9 cellular contexts compared by ENCODE assay signal in genomic region chr19:14659886-14660489, GRCh38. TPM values are rescaled to one million over a fixed set of nuclear protein-coding genes. Genes with fewer than 3 reads are reported as not detected.
"Had no signal": no experiment of that assay in that cellular context is flagged by ENCODE, and none has a peak within 500 bp of the region (broad histone marks: within the 10 kb centered on the region; RNA-seq: fewer than 3 reads in every experiment).

No MANE protein-coding gene starts in this region.

- FAIRE-seq: HTR-8/SVneo had no signal

- H3K27ac ChIP-seq: GM23248 had no signal

- H3K4me3 ChIP-seq: GM23248 had no signal

- H3K9ac ChIP-seq: GM23248 had no signal

- H2AFZ ChIP-seq: GM23248 had no signal

- DNase-seq: GM23248, GOT3, H7, HCEC 1CT, KG1 had no signal

RNA-seq across cellular contexts. Expression of gene ADGRE3, which starts 14.7 kb away (rescaled TPM):
- total RNA-seq: GM23248, H4, H7, HT-29 had no signal
- polyA plus RNA-seq: GM23248, IgD-negative memory B cell had no signal
